8 cellular contexts compared by ENCODE assay signal in the genomic region with DNA sequence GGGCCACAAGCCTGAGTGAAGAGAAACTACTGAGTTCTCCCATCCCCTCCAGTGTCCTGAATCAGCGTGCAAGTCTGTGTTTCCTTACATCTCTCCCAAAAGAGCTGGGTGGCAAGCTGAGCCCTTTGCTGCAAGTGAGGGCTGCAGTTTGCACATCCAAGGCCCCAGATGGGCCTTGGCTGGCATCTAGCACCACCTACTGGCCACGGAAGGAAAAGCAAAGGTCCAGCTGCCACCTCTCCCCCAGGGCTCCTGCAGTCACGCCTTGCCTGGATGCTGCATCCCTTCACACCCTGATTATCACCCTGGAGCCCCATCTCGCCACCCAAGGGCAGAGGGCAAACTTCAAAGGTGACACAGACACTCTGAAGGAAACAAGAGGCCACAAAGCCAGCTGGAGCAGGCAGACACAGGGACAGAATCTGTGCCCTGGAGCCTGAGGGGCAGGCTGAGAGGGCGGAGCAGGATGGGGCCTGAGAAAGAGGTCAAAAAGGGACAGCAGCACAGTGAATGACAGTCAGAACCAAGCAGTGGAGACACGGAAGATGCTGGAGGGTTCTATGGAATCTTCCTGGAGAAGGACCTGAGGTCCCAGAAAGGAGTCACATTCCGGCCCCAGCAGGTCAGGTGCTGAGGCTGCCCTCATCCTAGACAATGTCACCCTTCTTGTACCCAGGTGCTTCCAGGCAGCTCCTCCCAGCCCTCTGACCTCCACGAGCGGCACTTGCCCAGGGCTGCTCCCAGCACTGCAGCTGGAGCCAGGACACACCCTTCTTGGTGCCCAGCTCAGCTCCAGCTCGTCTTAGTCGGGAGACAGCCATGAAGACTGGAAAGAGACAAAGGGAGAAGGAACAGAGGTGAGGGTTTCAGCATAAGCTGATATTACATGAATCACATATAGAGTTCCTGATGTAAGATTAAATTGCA. TPM values are rescaled to one million over a fixed set of nuclear protein-coding genes. Genes with fewer than 3 reads are reported as not detected.
DNase-seq lines count a peak whose midpoint lies in the region; ATAC-seq and TF ChIP-seq lines count a peak whose summit lies in the region.

No MANE protein-coding gene starts in this region.

- no peaks in the 10 kb centered on the region for H3K36me3 Mint-ChIP-seq in activated T-cell treated with anti-CD3 and anti-CD28 coated beads, Interleukin-2, amount 50 U/mL, for 24 hours (ENCODE audit: low read depth)

- H4K91ac ChIP-seq in neuronal stem cell (ENCODE audit: low read depth, low read length, poor library complexity) = no peak overlapping the region

- H3K4ac ChIP-seq in neuronal stem cell (ENCODE audit: low read length) = no peak overlapping the region

- no CpG with 5 or more reads among the region's 11 CpGs for WGBS in neuronal stem cell (ENCODE audit: extremely low coverage in 2 of 2, insufficient read length in 2 of 2, insufficient replicate concordance in 1 of 2), 2 donors

- no peak overlapping the region for H3K4me2 ChIP-seq in neuronal stem cell (ENCODE audit: insufficient read depth, low read length, poor library complexity, severe bottlenecking)

- peak overlapping the region; percentile 38 for H3K18ac ChIP-seq in neuronal stem cell (ENCODE audit: low read length)

- H3K27me3 ChIP-seq in neuronal stem cell (ENCODE audit: control insufficient read depth in 3 of 3, insufficient read depth in 3 of 3, low read depth in 1 of 3, low read length in 3 of 3) = no peaks in the 10 kb centered on the region
- H3K27me3 ChIP-seq in tibial artery = peaks cover 0 to 14% of the 10 kb centered on the region in 2 donors

- H3K36me3 ChIP-seq in neuronal stem cell (replicated peaks in 1 of 2; ENCODE audit: control insufficient read depth in 2 of 2, insufficient read depth in 2 of 2, low read length in 2 of 2) = no peaks in the 10 kb centered on the region
- H3K36me3 ChIP-seq in tibial artery = no peaks in the 10 kb centered on the region

- no peak overlapping the region for H3K23ac ChIP-seq in neuronal stem cell (ENCODE audit: low read depth, low read length, poor library complexity)

- no peak overlapping the region for H3K14ac ChIP-seq in neuronal stem cell (ENCODE audit: low read length)

- intact Hi-C loops in tibial artery (cut with DNase I; ENCODE audit: low total_unique reads) = loop anchor here (10.0 kb wide), 2 partner anchors 180 to 600 kb away; no protein-coding TSS in a partner anchor

- TF ChIP-seq CTCF in GM12872 (IDR thresholded peaks at IDR 0.05; ENCODE audit: insufficient read depth, low read depth, low read length) = peak; percentile 95
- TF ChIP-seq CTCF in fibroblast of mammary gland (conservative IDR thresholded peaks at IDR 0.05; ENCODE audit: control insufficient read depth, insufficient read depth, low read depth, low read length) = peak; percentile 84
- peak; percentile 92 for TF ChIP-seq CTCF in tibial artery (IDR thresholded peaks at IDR 0.05)

- H4K8ac ChIP-seq in neuronal stem cell (ENCODE audit: low read depth, low read length) = no peak overlapping the region

- H2BK12ac ChIP-seq in neuronal stem cell (ENCODE audit: low read length) = no peak overlapping the region

- no peak overlapping the region for H2BK5ac ChIP-seq in neuronal stem cell (ENCODE audit: low read length)

- H3K9ac ChIP-seq in neuronal stem cell (ENCODE audit: low read depth, low read length, poor library complexity) = no peak overlapping the region

- no peaks in the 10 kb centered on the region for H3K9me3 Mint-ChIP-seq in activated T-cell treated with anti-CD3 and anti-CD28 coated beads, Interleukin-2, amount 50 U/mL, for 24 hours

- ATAC-seq in HG02884 (IDR thresholded peaks at IDR 0.05; ENCODE audit: unreplicated experiment) = peak; percentile 81

- H3K4me3 ChIP-seq in fibroblast of mammary gland (ENCODE audit: control insufficient read depth, low read depth, low read length) (no peak overlapping the region), neuronal stem cell (ENCODE audit: low read length in 2 of 2) (no peak overlapping the region), tibial artery (no peak overlapping the region)

- peak overlapping the region; percentile 11 for H2BK15ac ChIP-seq in neuronal stem cell (ENCODE audit: low read length)

- no peak overlapping the region for H3K27ac ChIP-seq in neuronal stem cell (replicated peaks; ENCODE audit: low read length)
- H3K27ac ChIP-seq in tibial artery = no peak overlapping the region

- no peak overlapping the region for H3K4me3 Mint-ChIP-seq in activated T-cell treated with anti-CD3 and anti-CD28 coated beads, Interleukin-2, amount 50 U/mL, for 24 hours

- H3K27ac Mint-ChIP-seq in activated T-cell treated with anti-CD3 and anti-CD28 coated beads, Interleukin-2, amount 50 U/mL, for 24 hours = no peak overlapping the region

- no peak overlapping the region for H2AK5ac ChIP-seq in neuronal stem cell (ENCODE audit: low read depth, low read length)

- H3K79me1 ChIP-seq in neuronal stem cell (ENCODE audit: low read depth, low read length) = peaks cover 1% of the 10 kb centered on the region

- no peak overlapping the region for H2AFZ ChIP-seq in neuronal stem cell (ENCODE audit: low read length)

- no peaks in the 10 kb centered on the region for H3K4me1 Mint-ChIP-seq in activated T-cell treated with anti-CD3 and anti-CD28 coated beads, Interleukin-2, amount 50 U/mL, for 24 hours (ENCODE audit: low read depth)

- H3K27me3 Mint-ChIP-seq in activated T-cell treated with anti-CD3 and anti-CD28 coated beads, Interleukin-2, amount 50 U/mL, for 24 hours = peaks cover 29% of the 10 kb centered on the region

- no peaks in the 10 kb centered on the region for H3K9me3 ChIP-seq in neuronal stem cell (replicated peaks in 1 of 2; ENCODE audit: control insufficient read depth in 2 of 2, insufficient read depth in 1 of 2, low read depth in 1 of 2, low read length in 2 of 2)
- peaks cover 0 to 3% (median 0%) of the 10 kb centered on the region in 3 donors for H3K9me3 ChIP-seq in tibial artery

- no peak overlapping the region for H2BK120ac ChIP-seq in neuronal stem cell (ENCODE audit: low read depth, low read length)

- DNase-seq in A172 (ENCODE audit: low spot score) = peak; percentile 43
- DNase-seq in NCI-H69 (lab: John Stamatoyannopoulos, UW) = peak; percentile 6
- peak; percentile 77 for DNase-seq in activated T-cell treated with anti-CD3 and anti-CD28 coated beads, Interleukin-2, amount 50 U/mL, for 24 hours
- DNase-seq in fibroblast of mammary gland (ENCODE audit: low read depth) = peak; percentile 45
- DNase-seq in neuronal stem cell (ENCODE audit: low spot score) = peak; percentile 76
- peak; percentile 52 to 82 for DNase-seq in tibial artery

- H3K4me1 ChIP-seq in neuronal stem cell (ENCODE audit: control insufficient read depth in 2 of 2, insufficient read depth in 1 of 2, low read depth in 1 of 2, low read length in 2 of 2) (peaks cover 0 to 7% of the 10 kb centered on the region in 2 donors), tibial artery (no peaks in the 10 kb centered on the region)

RNA-seq across cellular contexts. Expression of a gene that starts 18.3 kb away (rescaled TPM):
- total RNA-seq in A172 (2014; rRNA removed; shearing (Covaris generic)) = not detected in 2 replicates
- polyA plus RNA-seq in neuronal stem cell (2013, experiment 1 of 2) = 7.7 TPM
- polyA plus RNA-seq in neuronal stem cell (2013, experiment 2 of 2) = 7.6 TPM

Comparison
In these comparisons a context has a peak if more than half of its experiments do, and no peak if none do; other contexts are left out.
1. DNase-seq: peak in every context shown above with its lines; median percentile 77 in activated T-cell treated with anti-CD3 and anti-CD28 coated beads, Interleukin-2, amount 50 U/mL, for 24 hours; 76 in neuronal stem cell; 67 in tibial artery; 45 in fibroblast of mammary gland; 43 in A172; 6 in NCI-H69.